8 cellular contexts compared by ENCODE assay signal in the genomic region with DNA sequence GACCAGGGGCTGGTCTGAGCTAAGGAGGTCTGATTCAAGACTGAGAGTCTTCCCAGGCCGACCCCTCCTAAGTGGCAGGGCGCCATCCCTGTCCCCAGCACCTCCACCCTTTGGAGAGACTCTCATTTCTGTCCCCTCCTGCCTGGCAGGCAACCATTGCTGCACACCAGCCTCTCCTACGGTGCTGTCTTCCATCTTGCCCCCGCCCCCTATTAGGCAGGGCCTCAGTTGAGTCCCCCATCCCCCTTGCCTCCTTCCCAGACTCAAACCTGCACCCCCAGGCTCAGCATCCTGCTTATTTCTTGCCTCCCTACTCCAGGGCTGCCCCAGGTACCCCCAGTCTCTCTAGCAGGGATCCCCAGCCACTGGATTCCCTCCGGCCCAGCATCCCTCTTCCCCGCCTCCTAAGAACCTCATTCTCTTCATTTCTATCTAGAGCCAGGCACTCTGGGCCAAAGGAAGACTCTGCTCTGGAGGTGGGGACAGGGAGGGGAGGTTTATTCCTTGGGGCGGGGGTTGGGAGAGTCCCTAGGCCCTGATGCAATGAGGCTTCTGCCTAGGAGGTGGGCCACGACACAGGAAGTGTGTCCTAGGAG. TPM values are rescaled to one million over a fixed set of nuclear protein-coding genes. Genes with fewer than 3 reads are reported as not detected.
A peak's percentile ranks its signal among the peaks of the same experiment; 100 is the strongest.
DNase-seq lines count a peak whose midpoint lies in the region; ATAC-seq and TF ChIP-seq lines count a peak whose summit lies in the region.

No MANE protein-coding gene starts in this region.

- TF ChIP-seq POLR2A in heart left ventricle (IDR thresholded peaks at IDR 0.05) = no peak

- H3K79me2 ChIP-seq in mesendoderm (ENCODE audit: control insufficient read depth, insufficient read depth, low read length) = peaks cover 19% of the 10 kb centered on the region

- peak overlapping the region; percentile 97 for H3K18ac ChIP-seq in mesendoderm (ENCODE audit: low read length)

- H4K8ac ChIP-seq in mesendoderm (ENCODE audit: low read depth, low read length) = peak overlapping the region; percentile 44

- H2BK5ac ChIP-seq in mesendoderm (ENCODE audit: low read length) = peak overlapping the region; percentile 98

- WGBS in heart left ventricle, 4 donors = 39 to 44% (median 42%) methylated on average over 7 to 8 of the region's 8 CpGs
- no CpG with 5 or more reads among the region's 8 CpGs for WGBS in mesendoderm (ENCODE audit: extremely low coverage, insufficient coverage, low lambda C conversion rate)
- 18 to 26% methylated on average over 8 of the region's 8 CpGs for WGBS in aorta, 2 donors

- no peak for TF ChIP-seq CTCF in heart left ventricle (IDR thresholded peaks at IDR 0.05)

- H3K56ac ChIP-seq in mesendoderm (ENCODE audit: low read length) = peak overlapping the region; percentile 99

- H3K4me1 ChIP-seq in heart left ventricle = peaks cover 7 to 62% (median 53%) of the 10 kb centered on the region in 12 donors
- H3K4me1 ChIP-seq in mesendoderm (ENCODE audit: control insufficient read depth, low read depth, low read length) = peaks cover 17% of the 10 kb centered on the region
- H3K4me1 ChIP-seq in aorta (ENCODE audit: control insufficient read depth in 1 of 2, insufficient read depth in 2 of 2, low read length in 2 of 2) = no peaks in the 10 kb centered on the region

- DNase-seq in heart left ventricle (no peak), left ventricle myocardium superior (no peak), amniotic epithelial cell (ENCODE audit: low read depth) (peak; percentile 20), mesendoderm (peak; percentile 92), aorta (no peak), NCI-H2029 (lab: John Stamatoyannopoulos, UW) (no peak), H4 (ENCODE audit: low spot score) (no peak), KBM-7 (no peak)

- H3K23ac ChIP-seq in mesendoderm (ENCODE audit: low read length) = peak overlapping the region; percentile 50

- H3K27me3 ChIP-seq in heart left ventricle = peaks cover 0 to 21% (median 0%) of the 10 kb centered on the region in 9 donors
- H3K27me3 ChIP-seq in mesendoderm (ENCODE audit: insufficient read depth, low read length, poor library complexity) = no peaks in the 10 kb centered on the region
- H3K27me3 ChIP-seq in aorta (ENCODE audit: control insufficient read depth in 1 of 2, insufficient read depth in 2 of 2, low read length in 1 of 2) = no peaks in the 10 kb centered on the region

- no peak overlapping the region for H2BK15ac ChIP-seq in mesendoderm (replicated peaks; ENCODE audit: low read depth)

- intact Hi-C loops in heart left ventricle (cut with DNase I) = loop anchor here in 4 of 10 donors (1.0 to 5.0 kb wide), 3 partner anchors 20 to 46 kb away; a partner anchor contains a TSS
- intact Hi-C loops in left ventricle myocardium superior (cut with micrococcal nuclease) = no loop called here
- intact Hi-C loops in aorta (cut with DNase I) = loop anchor here in 1 of 2 donors (5.0 kb wide), 1 partner anchor 46 kb away; no protein-coding TSS in a partner anchor

- peak overlapping the region; percentile 88 for H2BK120ac ChIP-seq in mesendoderm (ENCODE audit: low read depth, low read length)

- H3K36me3 ChIP-seq in heart left ventricle (peaks cover 0 to under 1% (median 0%) of the 10 kb centered on the region in 9 donors), mesendoderm (ENCODE audit: control insufficient read depth, insufficient read depth, low read length) (peaks cover 7% of the 10 kb centered on the region), aorta (ENCODE audit: control insufficient read depth in 1 of 2, insufficient read depth in 2 of 2, low read length in 1 of 2) (no peaks in the 10 kb centered on the region)

- H3K9me3 ChIP-seq in heart left ventricle = no peaks in the 10 kb centered on the region
- H3K9me3 ChIP-seq in aorta (ENCODE audit: control insufficient read depth, low read length) = no peaks in the 10 kb centered on the region

- H3K9ac ChIP-seq in mesendoderm (ENCODE audit: low read length) = peak overlapping the region; percentile 93

- peak overlapping the region; percentile 96 for H3K4ac ChIP-seq in mesendoderm (ENCODE audit: low read depth, low read length)

- ATAC-seq in heart left ventricle (no peak), left ventricle myocardium superior (no peak), aorta (ENCODE audit: low FRiP score) (no peak)

- H4K5ac ChIP-seq in mesendoderm (ENCODE audit: low read length) = peak overlapping the region; percentile 68

- peaks cover 11% of the 10 kb centered on the region for H3K79me1 ChIP-seq in mesendoderm (ENCODE audit: low read length)

- H2AK5ac ChIP-seq in mesendoderm (ENCODE audit: low read length) = peak overlapping the region; percentile 7

- in situ Hi-C loops in KBM-7 (cut with MboI; ENCODE audit: low pct_unique_long_range_greater_than_20kb, low sequenced_read_pairs) = no loop called here

- peak overlapping the region; percentile 59 for H3K4me2 ChIP-seq in mesendoderm (ENCODE audit: low read length)

- H3K27ac ChIP-seq in heart left ventricle (peak overlapping the region; percentile 84 to 99 (median 92)), mesendoderm (ENCODE audit: low read depth, low read length) (peak overlapping the region; percentile 100), aorta (ENCODE audit: low read depth in 1 of 2, low read length in 2 of 2) (peak overlapping the region; percentile 32 to 85)

- H3K4me3 ChIP-seq in heart left ventricle (peak overlapping the region in 10 of 12 donors; percentile 18 to 69 (median 58)), mesendoderm (ENCODE audit: low read length) (no peak overlapping the region), aorta (ENCODE audit: low read length in 2 of 2) (no peak overlapping the region)

RNA-seq across cellular contexts. Expression of a gene that starts 1.7 kb away (rescaled TPM):
- total RNA-seq in heart left ventricle = 1 to 10 TPM; 1.9 to 5.7 (median 4.2) TPM
- polyA plus RNA-seq in heart left ventricle = 1 to 10 TPM; 3.8 to 4.8 TPM
- total RNA-seq in left ventricle myocardium superior = 14.5 TPM
- 35.7 TPM for polyA plus RNA-seq in mesendoderm (2013, experiment 1 of 2)
- 36.5 TPM for polyA plus RNA-seq in mesendoderm (2013, experiment 2 of 2)
- 1 to 10 TPM in 1 of 2 donors, under 1 TPM in 1; 0.78 to 4.8 TPM for total RNA-seq in aorta
- polyA plus RNA-seq in aorta = 1 to 10 TPM in 1 of 2 donors, under 1 TPM in 1; 0.63 to 1.9 TPM
- 0.49 and 0.66 TPM in 2 replicates for total RNA-seq in H4 (2014; rRNA removed; shearing (Covaris generic))

RNA-seq across cellular contexts. Expression of a gene that starts 20.1 kb away (rescaled TPM):
- total RNA-seq in heart left ventricle (10 to 100 TPM in 8 of 9 donors, 1 to 10 TPM in 1; 9.7 to 26.1 (median 18.8) TPM), left ventricle myocardium superior (26.5 TPM), aorta (10 to 100 TPM; 16.1 to 26.9 TPM)
- polyA plus RNA-seq in heart left ventricle (10 to 100 TPM; 19.6 to 19.9 TPM), aorta (10 to 100 TPM in 1 of 2 donors, 1 to 10 TPM in 1; 5.3 to 20.7 TPM)
- polyA plus RNA-seq in mesendoderm (2013, experiment 1 of 2) = 20.3 TPM
- polyA plus RNA-seq in mesendoderm (2013, experiment 2 of 2) = 19.6 TPM
- total RNA-seq in H4 (2014; rRNA removed; shearing (Covaris generic)) = 6.1 and 10.5 TPM in 2 replicates

RNA-seq across cellular contexts. Expression of a gene that starts 55.7 kb away (rescaled TPM):
- total RNA-seq in heart left ventricle = 1,000 to 10,000 TPM in 4 of 9 donors, 100 to 1,000 TPM in 5; 673 to 1,925 (median 988) TPM
- 1,000 to 10,000 TPM; 2,141 to 2,448 TPM for polyA plus RNA-seq in heart left ventricle
- 1,107 TPM for total RNA-seq in left ventricle myocardium superior
- 485 TPM for polyA plus RNA-seq in mesendoderm (2013, experiment 1 of 2)
- 460 TPM for polyA plus RNA-seq in mesendoderm (2013, experiment 2 of 2)
- total RNA-seq in aorta = 100 to 1,000 TPM; 135 to 175 TPM
- 100 to 1,000 TPM; 499 to 669 TPM for polyA plus RNA-seq in aorta
- total RNA-seq in H4 (2014; rRNA removed; shearing (Covaris generic)) = 745 and 794 TPM in 2 replicates

Comparison
In these comparisons a context has a peak if more than half of its experiments do, and no peak if none do; other contexts are left out.
1. DNase-seq: peak in amniotic epithelial cell (single experiment) and mesendoderm (single experiment); none in heart left ventricle (0 of 5), left ventricle myocardium superior (single experiment), aorta (0 of 2), NCI-H2029 (single experiment), H4 (single experiment) and KBM-7 (single experiment).
2. H3K4me3 ChIP-seq: peak in heart left ventricle (10 of 12); none in mesendoderm (single experiment) and aorta (0 of 2).
3. Peak in every context shown above with its lines, with median percentiles within 50 percentile points of each other: H3K27ac ChIP-seq.